Comparison of ENCODE assay signal across 29 cellular contexts in genomic region chr11:109799604-109800003, GRCh38.
DNase-seq lines count a peak whose midpoint lies in the region; ATAC-seq, FAIRE-seq and TF ChIP-seq lines count a peak whose summit lies in the region.
"Had no signal": no experiment of that assay in that cellular context is flagged by ENCODE, and none has a peak within 500 bp of the region (broad histone marks: within the 10 kb centered on the region; RNA-seq: fewer than 3 reads in every experiment).

No MANE protein-coding gene starts in this region.

- H3K9me3 ChIP-seq in T-helper 17 cell (ENCODE audit: control insufficient read depth, low read length, poor library complexity, severe bottlenecking), result no peaks in the 10 kb centered on the region
- H3K9me3 ChIP-seq: A549, BE2C, Caco-2 had no signal

- H3K36me3 Mint-ChIP-seq in WTC11 (no peaks in the 10 kb centered on the region), T-helper 17 cell (ENCODE audit: low read depth) (no peaks in the 10 kb centered on the region)
- H3K36me3 Mint-ChIP-seq: CD14-positive monocyte; CD4-positive, alpha-beta memory T cell; CD4-positive, CD25-positive, alpha-beta regulatory T cell; CD8-positive, alpha-beta memory T cell; CD8-positive, alpha-beta T cell had no signal

- H3K4me3 Mint-ChIP-seq in WTC11, result no peak overlapping the region
- no peak overlapping the region for H3K4me3 Mint-ChIP-seq in T-helper 17 cell
- H3K4me3 Mint-ChIP-seq: B cell; CD14-positive monocyte; CD4-positive, alpha-beta memory T cell; CD4-positive, alpha-beta T cell; CD8-positive, alpha-beta memory T cell; CD8-positive, alpha-beta T cell had no signal

- no peak overlapping the region for H3K27ac Mint-ChIP-seq in WTC11
- H3K27ac Mint-ChIP-seq in T-helper 17 cell, result no peak overlapping the region
- H3K27ac Mint-ChIP-seq: B cell; CD14-positive monocyte; CD4-positive, alpha-beta memory T cell; CD4-positive, alpha-beta T cell; CD4-positive, CD25-positive, alpha-beta regulatory T cell; CD8-positive, alpha-beta memory T cell; CD8-positive, alpha-beta T cell had no signal

- peak; percentile 78 for FAIRE-seq in GM12892 (lab: Jason Lieb, UNC)
- FAIRE-seq: A204.1, A549, D721Med had no signal

- TF ChIP-seq CTCF in WTC11 (IDR thresholded peaks at IDR 0.05), result no peak

- CTCF ChIA-PET in WTC11 (lab: Charles Lee), result no interaction called here

- DNase-seq in GM12892 (ENCODE audit: insufficient read length) (no peak), WTC11 (ENCODE audit: low spot score) (no peak), T-helper 17 cell (no peak)
- DNase-seq: 8988T; ACHN; AML-193; BE2C; C1 segment of cervical spinal cord; Caco-2; Calu3; CD4-positive, alpha-beta memory T cell; CD4-positive, alpha-beta T cell; CD4-positive, CD25-positive, alpha-beta regulatory T cell; CD8-positive, alpha-beta memory T cell; CD8-positive, alpha-beta T cell; COR-L47; DMS 273 treated with DMSO at 0.1 percent for 48 hours; DMS153; DMS53; DMS79; DMS79 treated with DMSO at 0.1 percent for 48 hours; DND-41; EL had no signal

- ATAC-seq in WTC11 (no peak), GM21381 (IDR thresholded peaks at IDR 0.05; ENCODE audit: unreplicated experiment) (no peak), T-helper 17 cell (no peak)
- ATAC-seq: A549; CD8-positive, alpha-beta T cell had no signal

- H3K27me3 Mint-ChIP-seq in WTC11 (ENCODE audit: low read depth) (no peaks in the 10 kb centered on the region), T-helper 17 cell (no peaks in the 10 kb centered on the region)
- H3K27me3 Mint-ChIP-seq: CD4-positive, alpha-beta memory T cell; CD4-positive, alpha-beta T cell; CD4-positive, CD25-positive, alpha-beta regulatory T cell; CD8-positive, alpha-beta memory T cell had no signal

- H3K4me1 Mint-ChIP-seq in WTC11, result no peaks in the 10 kb centered on the region
- H3K4me1 Mint-ChIP-seq in T-helper 17 cell, result no peaks in the 10 kb centered on the region
- H3K4me1 Mint-ChIP-seq: B cell; CD14-positive monocyte; CD4-positive, alpha-beta memory T cell; CD4-positive, CD25-positive, alpha-beta regulatory T cell; CD8-positive, alpha-beta memory T cell had no signal

- POLR2A ChIA-PET in WTC11 (lab: Charles Lee), result no interaction called here

- H3K9me3 Mint-ChIP-seq in WTC11, result peaks cover 23% of the 10 kb centered on the region

- no peak for TF ChIP-seq POLR2A in GM12892 (IDR thresholded peaks at IDR 0.05; ENCODE audit: low read depth, low read length)

TF ChIP-seq in WTC11, 78 proteins besides CTCF, POLR2A, EP300 and RAD21:
- peak; percentile 93 for TF ChIP-seq HMGA2 (CRISPR knock-in tag; IDR thresholded peaks at IDR 0.05)
- TF ChIP-seq, protein P1, sequence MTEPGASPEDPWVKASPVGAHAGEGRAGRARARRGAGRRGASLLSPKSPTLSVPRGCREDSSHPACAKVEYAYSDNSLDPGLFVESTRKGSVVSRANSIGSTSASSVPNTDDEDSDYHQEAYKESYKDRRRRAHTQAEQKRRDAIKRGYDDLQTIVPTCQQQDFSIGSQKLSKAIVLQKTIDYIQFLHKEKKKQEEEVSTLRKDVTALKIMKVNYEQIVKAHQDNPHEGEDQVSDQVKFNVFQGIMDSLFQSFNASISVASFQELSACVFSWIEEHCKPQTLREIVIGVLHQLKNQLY (CRISPR knock-in tag; IDR thresholded peaks at IDR 0.05), result no peak
